ENCODE assay signal across 26 cellular contexts in genomic region chr18:63082661-63083531, GRCh38.
DNase-seq lines count a peak whose midpoint lies in the region; ATAC-seq, FAIRE-seq and TF ChIP-seq lines count a peak whose summit lies in the region.
"Had no signal": no experiment of that assay in that cellular context is flagged by ENCODE, and none has a peak within 500 bp of the region (broad histone marks: within the 10 kb centered on the region; RNA-seq: fewer than 3 reads in every experiment).

No MANE protein-coding gene starts in this region.

- no peak overlapping the region for H3K4me3 ChIP-seq in mammary epithelial cell (replicated peaks in 1 of 3; ENCODE audit: insufficient read depth in 1 of 3, low read depth in 2 of 3, low read length in 3 of 3)
- H3K4me3 ChIP-seq: ascending aorta, esophagus squamous epithelium, heart left ventricle, right atrium auricular region, stomach, upper lobe of left lung had no signal

- H3K27me3 Mint-ChIP-seq in WTC11 (ENCODE audit: low read depth) = no peaks in the 10 kb centered on the region
- H3K27me3 Mint-ChIP-seq: naive B cell had no signal

- DNase-seq in D721Med (ENCODE audit: insufficient read length, low spot score) (no peak), MV-4-11 (lab: John Stamatoyannopoulos, UW) (peak; percentile 59), mammary epithelial cell (peak; percentile 21), iris pigment epithelial cell (ENCODE audit: low read depth) (peak; percentile 77), HEK293T (ENCODE audit: extremely low spot score) (no peak), WTC11 (ENCODE audit: low spot score) (no peak), HUDEP-2 (lab: John Stamatoyannopoulos, UW; ENCODE audit: unreplicated experiment in 76 of 76) (no peak)
- DNase-seq: EL, esophagus squamous epithelium, GOT3, heart left ventricle, MM.1S, naive B cell, NCI-H1694, NCI-H2171 treated with DMSO at 0.1 percent for 48 hours, NCI-H69, SHP77, stomach, upper lobe of left lung had no signal

- no peaks in the 10 kb centered on the region for H4K20me1 ChIP-seq in mammary epithelial cell (ENCODE audit: insufficient read depth, low read length)

- H3K4me2 ChIP-seq in mammary epithelial cell (ENCODE audit: insufficient read depth, low read depth, low read length) = no peak overlapping the region

- peaks cover 6% of the 10 kb centered on the region for H3K4me1 Mint-ChIP-seq in WTC11

- no TSS peak for BruUV-seq in mammary epithelial cell (replicated peaks; lab: Mats Ljungman, UMichigan)

- intact Hi-C loops in mammary epithelial cell (cut with micrococcal nuclease) = no loop called here

- 67% methylated on average over 13 of the region's 13 CpGs for WGBS in mammary epithelial cell (ENCODE audit: low coverage, missing lambda C conversion rate)

- H2AFZ ChIP-seq in mammary epithelial cell (ENCODE audit: low read depth, low read length) = no peak overlapping the region

- in situ Hi-C loops in mammary epithelial cell (cut with MboI; ENCODE audit: low sequenced_read_pairs in 2 of 2) = no loop called here

- H3K9me3 ChIP-seq in mammary epithelial cell (replicated peaks; ENCODE audit: insufficient read depth, low read length) = peaks cover 7% of the 10 kb centered on the region
- H3K9me3 ChIP-seq: right atrium auricular region, upper lobe of left lung had no signal

- CTCF ChIA-PET in mammary epithelial cell (lab: Charles Lee; ENCODE audit: low non-redundant PET) = no interaction called here
- CTCF ChIA-PET in HEK293T (lab: Yijun Ruan, JAX) = no interaction called here
- CTCF ChIA-PET in WTC11 (lab: Charles Lee) = no interaction called here

- no peak overlapping the region for H3K9ac ChIP-seq in mammary epithelial cell (ENCODE audit: insufficient read depth, low read length)

- no peaks in the 10 kb centered on the region for H3K36me3 Mint-ChIP-seq in WTC11

- no peak overlapping the region for H3K27ac ChIP-seq in mammary epithelial cell (ENCODE audit: insufficient read depth, low read depth, low read length)
- H3K27ac ChIP-seq: ascending aorta, C4-2B, esophagus squamous epithelium, heart left ventricle, right atrium auricular region, stomach, upper lobe of left lung had no signal

- peaks cover 9% of the 10 kb centered on the region for H3K9me3 Mint-ChIP-seq in WTC11

- H3K4me1 ChIP-seq in mammary epithelial cell (ENCODE audit: insufficient read depth, low read length) = no peaks in the 10 kb centered on the region
- H3K4me1 ChIP-seq: ascending aorta, esophagus squamous epithelium, heart left ventricle, right atrium auricular region, stomach, upper lobe of left lung had no signal

- dilution Hi-C loops in mammary epithelial cell (cut with HindIII; ENCODE audit: low sequenced_read_pairs) = no loop called here

- FAIRE-seq in D721Med (lab: Jason Lieb, UNC) = peak; percentile 72
- FAIRE-seq: TTC549 had no signal

- H3K79me2 ChIP-seq in mammary epithelial cell (ENCODE audit: insufficient read depth, low read length) = no peaks in the 10 kb centered on the region

- ATAC-seq in WTC11 = no peak
- no peak for ATAC-seq in HG03442 (IDR thresholded peaks at IDR 0.05; ENCODE audit: unreplicated experiment)
- ATAC-seq: activated naive CD4-positive, alpha-beta T cell treated with anti-CD3 and anti-CD28 coated beads, Interleukin-2, amount 50 U/mL, for 72 hours; heart left ventricle had no signal

- POLR2A ChIA-PET in HEK293T (lab: Yijun Ruan, JAX) (no interaction called here), WTC11 (lab: Charles Lee) (no interaction called here)

- TF ChIP-seq CTCF in D721Med (IDR thresholded peaks at IDR 0.05; ENCODE audit: insufficient read depth, missing control alignments) (no peak), mammary epithelial cell (conservative IDR thresholded peaks at IDR 0.05 in 1 of 2, IDR thresholded peaks at IDR 0.05 in 1 of 2; ENCODE audit: extremely low read depth in 1 of 2, insufficient read depth in 1 of 2, low read depth in 1 of 2, low read length in 2 of 2) (no peak), WTC11 (IDR thresholded peaks at IDR 0.05) (no peak)

- no peak overlapping the region for H3K4me3 Mint-ChIP-seq in WTC11
- H3K4me3 Mint-ChIP-seq: naive B cell had no signal

- H3K27me3 ChIP-seq in mammary epithelial cell (ENCODE audit: insufficient read depth, low read length) = no peaks in the 10 kb centered on the region
- H3K27me3 ChIP-seq: ascending aorta, esophagus squamous epithelium, heart left ventricle, right atrium auricular region, stomach, upper lobe of left lung had no signal

- no peaks in the 10 kb centered on the region for H3K36me3 ChIP-seq in mammary epithelial cell (ENCODE audit: insufficient read depth, low read length)
- H3K36me3 ChIP-seq: ascending aorta, esophagus squamous epithelium, heart left ventricle, right atrium auricular region, stomach, upper lobe of left lung had no signal

- no peak overlapping the region for H3K27ac Mint-ChIP-seq in WTC11
- H3K27ac Mint-ChIP-seq: activated naive CD4-positive, alpha-beta T cell treated with anti-CD3 and anti-CD28 coated beads, Interleukin-2, amount 50 U/mL, for 72 hours; IgD-negative memory B cell had no signal

TF ChIP-seq in HEK293T, 16 proteins besides CTCF, POLR2A, EP300 and RAD21:
- TF ChIP-seq SUZ12 (IDR thresholded peaks at IDR 0.05) = no peak
- no peak for TF ChIP-seq ELF4 (IDR thresholded peaks at IDR 0.05)
- TF ChIP-seq PKNOX1 (IDR thresholded peaks at IDR 0.05) = no peak
- TF ChIP-seq FOXM1 (IDR thresholded peaks at IDR 0.05; ENCODE audit: borderline replicate concordance) = no peak
- no peak for TF ChIP-seq FOXK2 (IDR thresholded peaks at IDR 0.05)
- no peak for TF ChIP-seq FOXA1 (IDR thresholded peaks at IDR 0.05)
- TF ChIP-seq BHLHE40 (IDR thresholded peaks at IDR 0.05; ENCODE audit: borderline replicate concordance) = no peak
- TF ChIP-seq L3MBTL2 (conservative IDR thresholded peaks at IDR 0.05) = no peak
- TF ChIP-seq SP1 (IDR thresholded peaks at IDR 0.05) = no peak
- no peak for TF ChIP-seq HDGF (IDR thresholded peaks at IDR 0.05; ENCODE audit: borderline replicate concordance)

TF ChIP-seq in WTC11, 78 proteins besides CTCF, POLR2A, EP300 and RAD21 (continues in another document):
- no peak for TF ChIP-seq USF2 (CRISPR knock-in tag; IDR thresholded peaks at IDR 0.05)
- no peak for TF ChIP-seq NR1H2 (CRISPR knock-in tag; IDR thresholded peaks at IDR 0.05)
- TF ChIP-seq ZNF281 (CRISPR knock-in tag; IDR thresholded peaks at IDR 0.05) = no peak
- TF ChIP-seq ZNF512 (CRISPR knock-in tag; IDR thresholded peaks at IDR 0.05; ENCODE audit: borderline replicate concordance) = no peak
- TF ChIP-seq CDX4 (CRISPR knock-in tag; IDR thresholded peaks at IDR 0.05; ENCODE audit: borderline replicate concordance) = no peak

Comparison
In these comparisons a context has a peak if more than half of its experiments do, and no peak if none do; other contexts are left out.
1. DNase-seq: peak in MV-4-11 (single experiment), mammary epithelial cell (single experiment) and iris pigment epithelial cell (single experiment); none in D721Med (single experiment), HEK293T (single experiment), WTC11 (single experiment) and HUDEP-2 (0 of 76).